ENCODE assay signal across 23 cellular contexts in the genomic region with DNA sequence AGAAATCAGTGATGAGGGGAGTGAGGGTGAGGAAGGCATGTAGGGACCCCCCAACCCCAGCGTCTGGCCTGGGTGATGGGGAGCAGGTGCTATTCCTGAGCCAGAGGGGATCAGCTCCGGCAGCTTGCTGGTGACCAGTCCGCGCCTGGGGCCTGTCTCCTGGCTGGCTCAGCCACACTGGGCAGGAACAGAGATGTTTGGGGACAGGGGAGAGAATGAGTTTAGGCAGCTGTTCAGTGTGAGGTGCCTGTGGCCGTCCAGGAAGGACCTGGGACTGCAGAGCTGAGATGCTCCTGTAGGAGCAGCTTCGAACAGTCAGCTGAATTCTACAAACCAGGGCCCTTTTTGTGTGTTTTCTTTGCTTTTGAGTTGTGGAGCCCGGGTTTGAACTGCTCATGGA. TPM values are rescaled to one million over a fixed set of nuclear protein-coding genes. Genes with fewer than 3 reads are reported as not detected.
DNase-seq lines count a peak whose midpoint lies in the region; ATAC-seq and TF ChIP-seq lines count a peak whose summit lies in the region.
"Had no signal": no experiment of that assay in that cellular context is flagged by ENCODE, and none has a peak within 500 bp of the region (broad histone marks: within the 10 kb centered on the region; RNA-seq: fewer than 3 reads in every experiment).

No MANE protein-coding gene starts in this region.

- H3K36me3 ChIP-seq in BLaER1 = no peaks in the 10 kb centered on the region
- H3K36me3 ChIP-seq in H7 (replicated peaks; ENCODE audit: control insufficient read depth, insufficient read depth, low read length) = no peaks in the 10 kb centered on the region
- H3K36me3 ChIP-seq in hepatocyte (replicated peaks; ENCODE audit: insufficient read depth, low read depth) = no peaks in the 10 kb centered on the region
- no peaks in the 10 kb centered on the region for H3K36me3 ChIP-seq in trophoblast cell (ENCODE audit: control insufficient read depth in 1 of 2, insufficient read depth in 2 of 2, low read length in 2 of 2)
- H3K36me3 ChIP-seq in right lobe of liver = no peaks in the 10 kb centered on the region
- no peaks in the 10 kb centered on the region for H3K36me3 ChIP-seq in gastrocnemius medialis

- H3K4me1 ChIP-seq in BLaER1 (peaks cover 29% of the 10 kb centered on the region), hepatocyte (ENCODE audit: insufficient read depth) (peaks cover 35% of the 10 kb centered on the region), trophoblast cell (ENCODE audit: control insufficient read depth in 1 of 2, insufficient read depth in 2 of 2, low read length in 2 of 2) (peaks cover 39 to 52% of the 10 kb centered on the region in 2 experiments), right lobe of liver (peaks cover 0 to 9% (median 0%) of the 10 kb centered on the region in 4 donors), gastrocnemius medialis (peaks cover 7 to 10% of the 10 kb centered on the region in 2 donors)

- H3K9ac ChIP-seq in BLaER1 = peak overlapping the region; percentile 53; the same call in 1 of the 2 replicates
- H3K9ac ChIP-seq in trophoblast cell (ENCODE audit: low read length) = peak overlapping the region; percentile 64

- peak overlapping the region; percentile 80 for H3K4me2 ChIP-seq in BLaER1
- no peak overlapping the region for H3K4me2 ChIP-seq in hepatocyte
- peak overlapping the region; percentile 37 for H3K4me2 ChIP-seq in trophoblast cell (ENCODE audit: low read length)
- H3K4me2 ChIP-seq: GM23338 had no signal

- H3K79me2 ChIP-seq in hepatocyte = no peaks in the 10 kb centered on the region
- peaks cover 26% of the 10 kb centered on the region for H3K79me2 ChIP-seq in trophoblast cell (ENCODE audit: control insufficient read depth, insufficient read depth, low read length, poor library complexity)

- H2AFZ ChIP-seq in hepatocyte = no peak overlapping the region
- H2AFZ ChIP-seq in trophoblast cell (ENCODE audit: insufficient read depth, low read length, poor library complexity) = peak overlapping the region; percentile 46
- H2AFZ ChIP-seq: GM23338 had no signal

- H3K23ac ChIP-seq in trophoblast cell (ENCODE audit: low read length) = no peak overlapping the region

- in situ Hi-C loops in gastrocnemius medialis (cut with MboI; ENCODE audit: low sequenced_read_pairs in 4 of 4) = no loop called here

- peak overlapping the region; percentile 98 for H2BK120ac ChIP-seq in trophoblast cell (ENCODE audit: insufficient read depth, low read length, poor library complexity)

- H3K4ac ChIP-seq in trophoblast cell (ENCODE audit: low read depth, low read length) = peak overlapping the region; percentile 84

- peak overlapping the region; percentile 93 for H3K14ac ChIP-seq in trophoblast cell (ENCODE audit: low read length)

- intact Hi-C loops in right lobe of liver (cut with DNase I) (no loop called here), gastrocnemius medialis (cut with DNase I; ENCODE audit: low total_unique reads) (no loop called here)

- H2BK12ac ChIP-seq in trophoblast cell (ENCODE audit: low read length) = peak overlapping the region; percentile 99

- peak overlapping the region; percentile 93 for H2BK5ac ChIP-seq in trophoblast cell (ENCODE audit: low read depth, low read length, poor library complexity)

- no peaks in the 10 kb centered on the region for H3K27me3 ChIP-seq in BLaER1
- no peaks in the 10 kb centered on the region for H3K27me3 ChIP-seq in H7 (ENCODE audit: control insufficient read depth, insufficient read depth, low read length)
- no peaks in the 10 kb centered on the region for H3K27me3 ChIP-seq in hepatocyte
- H3K27me3 ChIP-seq in trophoblast cell (ENCODE audit: insufficient read depth, low read length) = no peaks in the 10 kb centered on the region
- H3K27me3 ChIP-seq in right lobe of liver = no peaks in the 10 kb centered on the region
- no peaks in the 10 kb centered on the region for H3K27me3 ChIP-seq in gastrocnemius medialis

- peaks cover 68% of the 10 kb centered on the region for H3K79me1 ChIP-seq in trophoblast cell (ENCODE audit: low read length)

- no peak overlapping the region for H3K4me3 ChIP-seq in BLaER1
- no peak overlapping the region for H3K4me3 ChIP-seq in H7 (ENCODE audit: insufficient read depth, low read depth, low read length)
- no peak overlapping the region for H3K4me3 ChIP-seq in hepatocyte
- no peak overlapping the region for H3K4me3 ChIP-seq in trophoblast cell (ENCODE audit: low read depth, low read length)
- H3K4me3 ChIP-seq in right lobe of liver = no peak overlapping the region
- H3K4me3 ChIP-seq in gastrocnemius medialis = no peak overlapping the region
- H3K4me3 ChIP-seq: GM12878, GM23338 had no signal

- TF ChIP-seq CTCF in hepatocyte (IDR thresholded peaks at IDR 0.05; ENCODE audit: poor library complexity) = no peak
- no peak for TF ChIP-seq CTCF in right lobe of liver (IDR thresholded peaks at IDR 0.05)
- no peak for TF ChIP-seq CTCF in gastrocnemius medialis (IDR thresholded peaks at IDR 0.05 in 4 of 5, conservative IDR thresholded peaks at IDR 0.05 in 1 of 5)

- H3K9me2 ChIP-seq in hepatocyte (replicated peaks; ENCODE audit: insufficient read depth) = no peaks in the 10 kb centered on the region

- TF ChIP-seq POLR2A in right lobe of liver (IDR thresholded peaks at IDR 0.05) (no peak), gastrocnemius medialis (IDR thresholded peaks at IDR 0.05) (no peak)

- WGBS in hepatocyte (ENCODE audit: low lambda C conversion rate, missing lambda C conversion rate) = 70% methylated on average over 7 of the region's 7 CpGs
- WGBS in trophoblast cell (ENCODE audit: extremely low coverage, insufficient coverage, insufficient read length) = no CpG with 5 or more reads among the region's 7 CpGs
- 100% methylated on average over 1 of the region's 7 CpGs for WGBS in right lobe of liver (ENCODE audit: insufficient coverage, low coverage, low lambda C conversion rate, missing lambda C conversion rate)

- H4K91ac ChIP-seq in trophoblast cell (ENCODE audit: low read depth, low read length) = peak overlapping the region; percentile 98

- H3K18ac ChIP-seq in trophoblast cell (ENCODE audit: low read length) = peak overlapping the region; percentile 91

- H4K20me1 ChIP-seq in BLaER1 = no peaks in the 10 kb centered on the region
- no peaks in the 10 kb centered on the region for H4K20me1 ChIP-seq in hepatocyte (ENCODE audit: insufficient read depth, poor library complexity, severe bottlenecking)

- peak; percentile 37 for DNase-seq in H7
- DNase-seq in hepatocyte (ENCODE audit: low spot score) = no peak
- no peak for DNase-seq in trophoblast cell
- DNase-seq in right lobe of liver = no peak
- no peak for DNase-seq in DMS 273 treated with DMSO at 0.1 percent for 48 hours (lab: John Stamatoyannopoulos, UW)
- no peak for DNase-seq in gastrocnemius medialis
- DNase-seq in NCI-H146 treated with DMSO at 0.1 percent for 48 hours (lab: John Stamatoyannopoulos, UW; ENCODE audit: unreplicated experiment) = no peak
- DNase-seq: CD8-positive, alpha-beta T cell; DND-41; GDM1; KG1; NCI-H1417 treated with DMSO at 0.1 percent for 48 hours; NCI-H2029 treated with DMSO at 0.1 percent for 48 hours; NCI-H2171 treated with DMSO at 0.1 percent for 48 hours; NCI-H446 treated with DMSO at 0.1 percent for 48 hours; NK-92 treated with Interleukin-12 subunit alpha and Interleukin-12 subunit beta, amount 100 ng/mL, for 24 hours; PC-3 had no signal

- H4K8ac ChIP-seq in trophoblast cell (ENCODE audit: low read depth, low read length) = peak overlapping the region; percentile 80

- 0 out of 2 replicates have a peak overlapping the region, but pooled peaks have one; percentile 69 for H3K27ac ChIP-seq in BLaER1
- H3K27ac ChIP-seq in hepatocyte = peak overlapping the region; percentile 57
- peak overlapping the region; percentile 99 for H3K27ac ChIP-seq in trophoblast cell (ENCODE audit: low read depth, low read length)
- H3K27ac ChIP-seq in right lobe of liver = no peak overlapping the region
- H3K27ac ChIP-seq in gastrocnemius medialis = no peak overlapping the region

- peak overlapping the region; percentile 2 for H4K12ac ChIP-seq in trophoblast cell (ENCODE audit: low read depth, low read length)

- H3K9me3 ChIP-seq in BLaER1 (no peaks in the 10 kb centered on the region), hepatocyte (ENCODE audit: low read depth) (no peaks in the 10 kb centered on the region), trophoblast cell (ENCODE audit: insufficient read depth, low read depth, low read length) (peaks cover 4% of the 10 kb centered on the region), right lobe of liver (no peaks in the 10 kb centered on the region), gastrocnemius medialis (no peaks in the 10 kb centered on the region)

- ATAC-seq in right lobe of liver (no peak), gastrocnemius medialis (no peak)
- ATAC-seq: CD8-positive, alpha-beta T cell; GM12878; GM23338; PC-3 had no signal

- H2AK5ac ChIP-seq in trophoblast cell (ENCODE audit: low read length) = peak overlapping the region; percentile 89

RNA-seq across cellular contexts. Expression of gene SPNS2, which starts 23.2 kb away (rescaled TPM):
- total RNA-seq in H7 (2014; rRNA removed; shearing (Covaris generic)) = 1.8 and 2.1 TPM in 2 replicates
- total RNA-seq in hepatocyte (5.6 and 8.3 TPM in 2 replicates), right lobe of liver (10 to 100 TPM in 1 of 6 experiments, 1 to 10 TPM in 5; 3.0 to 12.4 (median 7.3) TPM), gastrocnemius medialis (1 to 10 TPM; 2.7 to 6.2 (median 4.2) TPM)
- 10.3 and 13.4 TPM in 2 replicates for polyA plus RNA-seq in hepatocyte
- 153 and 164 TPM in 2 replicates for polyA plus RNA-seq in trophoblast cell (2013)
- total RNA-seq: B cell, HepG2 had no signal

RNA-seq across cellular contexts. Expression of gene SPNS3, which starts 41.7 kb away (rescaled TPM):
- total RNA-seq in H7 (2014; rRNA removed; shearing (Covaris generic)) = 0.52 TPM in 1 of 2 replicates, not detected in the other
- total RNA-seq in hepatocyte (0.17 and 0.20 TPM in 2 replicates), right lobe of liver (not detected), gastrocnemius medialis (not detected)
- polyA plus RNA-seq in hepatocyte = 0.12 and 0.60 TPM in 2 replicates
- 2.2 TPM in 2 replicates for polyA plus RNA-seq in trophoblast cell (2013)
- total RNA-seq: GM23338, HepG2, SK-MEL-5 had no signal
- polyA plus RNA-seq: GM23338, HepG2 had no signal

Comparison
In these comparisons a context has a peak if more than half of its experiments do, and no peak if none do; other contexts are left out.
1. H3K27ac ChIP-seq: peak in BLaER1 (single experiment), hepatocyte (single experiment) and trophoblast cell (single experiment); none in right lobe of liver (0 of 3) and gastrocnemius medialis (0 of 4).